Comparison of ENCODE assay signal across 8 cellular contexts in genomic region chr2:88016948-88017779, GRCh38. TPM values are rescaled to one million over a fixed set of nuclear protein-coding genes. Genes with fewer than 3 reads are reported as not detected.
DNase-seq lines count a peak whose midpoint lies in the region; ATAC-seq and TF ChIP-seq lines count a peak whose summit lies in the region.

No MANE protein-coding gene starts in this region.

- intact Hi-C loops in CD14-positive monocyte (cut with micrococcal nuclease) = loop anchor here in 1 of 2 donors (5.0 kb wide), 1 partner anchor 45 kb away; no protein-coding TSS in a partner anchor

- H3K27ac ChIP-seq in hepatocyte = peak overlapping the region; percentile 88

- H3K4me1 Mint-ChIP-seq in CD14-positive monocyte = peaks cover 18% of the 10 kb centered on the region
- peaks cover 18% of the 10 kb centered on the region for H3K4me1 Mint-ChIP-seq in activated naive CD8-positive, alpha-beta T cell treated with anti-CD3 and anti-CD28 coated beads, Interleukin-2, amount 10 ng/mL, durations not matched to agents 7 days and 5 days

- H4K20me1 ChIP-seq in hepatocyte (ENCODE audit: insufficient read depth, poor library complexity, severe bottlenecking) = no peaks in the 10 kb centered on the region

- no peaks in the 10 kb centered on the region for H3K9me2 ChIP-seq in hepatocyte (replicated peaks; ENCODE audit: insufficient read depth)

- H3K9me3 ChIP-seq in hepatocyte (ENCODE audit: low read depth) = no peaks in the 10 kb centered on the region

- POLR2A ChIA-PET in activated naive CD8-positive, alpha-beta T cell treated with anti-CD3 and anti-CD28 coated beads, Interleukin-2, amount 10 ng/mL, durations not matched to agents 7 days and 5 days (lab: Charles Lee) = interaction anchor here (0.6 to 2.4 kb wide), 9 partner anchors 9 to 155 kb away, joined by 3 to 12 read pairs (median 4); no protein-coding TSS in a partner anchor

- H2AFZ ChIP-seq in hepatocyte = peak overlapping the region; percentile 80

- peaks cover 5% of the 10 kb centered on the region for H3K4me1 ChIP-seq in hepatocyte (ENCODE audit: insufficient read depth)

- H3K27ac Mint-ChIP-seq in CD14-positive monocyte = peak overlapping the region in 6 of 7 donors; percentile 79 to 97 (median 92)
- peak overlapping the region; percentile 96 for H3K27ac Mint-ChIP-seq in activated naive CD8-positive, alpha-beta T cell treated with anti-CD3 and anti-CD28 coated beads, Interleukin-2, amount 10 ng/mL, durations not matched to agents 7 days and 5 days

- ATAC-seq in GM19023 (IDR thresholded peaks at IDR 0.05; ENCODE audit: unreplicated experiment) (peak; percentile 72), HG03103 (IDR thresholded peaks at IDR 0.05; ENCODE audit: low read depth, unreplicated experiment) (peak; percentile 44)
- peak; percentile 65 for ATAC-seq in activated naive CD8-positive, alpha-beta T cell treated with anti-CD3 and anti-CD28 coated beads, Interleukin-2, amount 10 ng/mL, durations not matched to agents 7 days and 5 days (ENCODE audit: low read depth)

- H3K9me3 Mint-ChIP-seq in CD14-positive monocyte = peaks cover 4 to 8% (median 5%) of the 10 kb centered on the region in 7 donors
- peaks cover 5% of the 10 kb centered on the region for H3K9me3 Mint-ChIP-seq in activated naive CD8-positive, alpha-beta T cell treated with anti-CD3 and anti-CD28 coated beads, Interleukin-2, amount 10 ng/mL, durations not matched to agents 7 days and 5 days

- peaks cover 0 to 9% (median 8%) of the 10 kb centered on the region in 3 donors for H3K27me3 Mint-ChIP-seq in CD14-positive monocyte (ENCODE audit: low read depth in 3 of 3)
- peaks cover 3% of the 10 kb centered on the region for H3K27me3 Mint-ChIP-seq in activated naive CD8-positive, alpha-beta T cell treated with anti-CD3 and anti-CD28 coated beads, Interleukin-2, amount 10 ng/mL, durations not matched to agents 7 days and 5 days

- H3K27me3 ChIP-seq in hepatocyte = no peaks in the 10 kb centered on the region

- peak overlapping the region; percentile 96 to 99 for H3K4me3 Mint-ChIP-seq in CD14-positive monocyte
- peak overlapping the region; percentile 98 for H3K4me3 Mint-ChIP-seq in activated naive CD8-positive, alpha-beta T cell treated with anti-CD3 and anti-CD28 coated beads, Interleukin-2, amount 10 ng/mL, durations not matched to agents 7 days and 5 days

- TF ChIP-seq CTCF in CD14-positive monocyte (IDR thresholded peaks at IDR 0.05) (no peak), hepatocyte (IDR thresholded peaks at IDR 0.05; ENCODE audit: poor library complexity) (no peak)

- H3K4me2 ChIP-seq in hepatocyte = peak overlapping the region; percentile 77

- DNase-seq in CD14-positive monocyte (ENCODE audit: low spot score) (no peak), NCI-H345 (lab: John Stamatoyannopoulos, UW) (peak; percentile 66), hepatocyte (ENCODE audit: low spot score) (peak; percentile 80), skeletal muscle cell (ENCODE audit: low read depth) (no peak), HCEC 1CT (no peak)
- no peak for DNase-seq in activated naive CD8-positive, alpha-beta T cell treated with anti-CD3 and anti-CD28 coated beads, Interleukin-2, amount 10 ng/mL, durations not matched to agents 7 days and 5 days

- H3K79me2 ChIP-seq in hepatocyte = no peaks in the 10 kb centered on the region

- no peaks in the 10 kb centered on the region for H3K36me3 ChIP-seq in hepatocyte (replicated peaks; ENCODE audit: insufficient read depth, low read depth)

- 22% methylated on average over 42 of the region's 47 CpGs for WGBS in hepatocyte (ENCODE audit: low lambda C conversion rate, missing lambda C conversion rate)

- H3K36me3 Mint-ChIP-seq in CD14-positive monocyte = no peaks in the 10 kb centered on the region
- peaks cover 4% of the 10 kb centered on the region for H3K36me3 Mint-ChIP-seq in activated naive CD8-positive, alpha-beta T cell treated with anti-CD3 and anti-CD28 coated beads, Interleukin-2, amount 10 ng/mL, durations not matched to agents 7 days and 5 days

- H3K4me3 ChIP-seq in hepatocyte (peak overlapping the region; percentile 59), skeletal muscle cell (ENCODE audit: low read depth, low read length) (peak overlapping the region; percentile 73)

RNA-seq across cellular contexts. Expression of gene RNU2-63P, which starts 0.8 kb away (rescaled TPM):
- polyA plus RNA-seq in CD14-positive monocyte (1 to 10 TPM; 7.5 to 8.0 TPM), hepatocyte (1.4 and 1.5 TPM in 2 replicates)
- total RNA-seq in activated naive CD8-positive, alpha-beta T cell treated with anti-CD3 and anti-CD28 coated beads, Interleukin-2, amount 10 ng/mL, durations not matched to agents 7 days and 5 days = 10 to 100 TPM; 21.5 to 24.3 TPM
- total RNA-seq in hepatocyte = not detected in 2 replicates

RNA-seq across cellular contexts. Expression of gene KRCC1, which starts 38.4 kb away (rescaled TPM):
- polyA plus RNA-seq in CD14-positive monocyte = 10 to 100 TPM; 24.7 to 31.6 TPM
- total RNA-seq in activated naive CD8-positive, alpha-beta T cell treated with anti-CD3 and anti-CD28 coated beads, Interleukin-2, amount 10 ng/mL, durations not matched to agents 7 days and 5 days = 10 to 100 TPM; 21.0 to 21.6 TPM
- 30.4 and 30.9 TPM in 2 replicates for total RNA-seq in hepatocyte
- polyA plus RNA-seq in hepatocyte = 18.3 and 18.5 TPM in 2 replicates

RNA-seq across cellular contexts. Expression of gene SMYD1, which starts 50.5 kb away (rescaled TPM):
- polyA plus RNA-seq in CD14-positive monocyte (not detected), hepatocyte (0.10 TPM in 1 of 2 replicates, not detected in the other)
- total RNA-seq in activated naive CD8-positive, alpha-beta T cell treated with anti-CD3 and anti-CD28 coated beads, Interleukin-2, amount 10 ng/mL, durations not matched to agents 7 days and 5 days = not detected
- total RNA-seq in hepatocyte = not detected in 2 replicates

Comparison
In these comparisons a context has a peak if more than half of its experiments do, and no peak if none do; other contexts are left out.
1. DNase-seq: peak in NCI-H345 (single experiment) and hepatocyte (single experiment); none in CD14-positive monocyte (single experiment), activated naive CD8-positive, alpha-beta T cell treated with anti-CD3 and anti-CD28 coated beads, Interleukin-2, amount 10 ng/mL, durations not matched to agents 7 days and 5 days (single experiment), skeletal muscle cell (single experiment) and HCEC 1CT (single experiment).
2. RNA of gene RNU2-63P, which starts 0.8 kb away (total RNA-seq): 21.5 to 24.3 TPM in activated naive CD8-positive, alpha-beta T cell treated with anti-CD3 and anti-CD28 coated beads, Interleukin-2, amount 10 ng/mL, durations not matched to agents 7 days and 5 days; not detected in hepatocyte; every median in the first group is over 10 times any median in the second.
3. Peak in every context shown above with its lines, with median percentiles within 50 percentile points of each other: ATAC-seq.